9 cellular contexts compared by ENCODE assay signal in genomic region chr20:21101453-21102251, GRCh38. TPM values are rescaled to one million over a fixed set of nuclear protein-coding genes. Genes with fewer than 3 reads are reported as not detected.
DNase-seq lines count a peak whose midpoint lies in the region; ATAC-seq, FAIRE-seq and TF ChIP-seq lines count a peak whose summit lies in the region.
"Had no signal": no experiment of that assay in that cellular context is flagged by ENCODE, and none has a peak within 500 bp of the region (broad histone marks: within the 10 kb centered on the region; RNA-seq: fewer than 3 reads in every experiment).

No MANE protein-coding gene starts in this region.

- H3K4me1 ChIP-seq in muscle layer of colon (ENCODE audit: insufficient read depth, low read length) = peaks cover 28% of the 10 kb centered on the region

- ATAC-seq in GM19463 (IDR thresholded peaks at IDR 0.05; ENCODE audit: unreplicated experiment) = no peak

- in situ Hi-C loops in GM13976 (cut with MboI; ENCODE audit: low sequenced_read_pairs, unreplicated experiment) = loop anchor here (25.0 kb wide), 1 partner anchor 411 kb away; the partner anchor contains the start of gene NKX2-2
- in situ Hi-C loops in brain microvascular endothelial cell (cut with HindIII; ENCODE audit: low pct_ligation_motif_present, low sequenced_read_pairs) = no loop called here

- FAIRE-seq in HTR-8/SVneo (lab: Jason Lieb, UNC) = no peak

- H3K36me3 ChIP-seq in muscle layer of colon (ENCODE audit: insufficient read depth, low read length) (no peaks in the 10 kb centered on the region), brain microvascular endothelial cell (replicated peaks) (no peaks in the 10 kb centered on the region)

- H3K9ac ChIP-seq in muscle layer of colon (ENCODE audit: low read length) = no peak overlapping the region

- H3K4me3 ChIP-seq in dorsolateral prefrontal cortex (peak overlapping the region; percentile 29 to 76 (median 57)), muscle layer of colon (ENCODE audit: low read depth in 1 of 2, low read length in 2 of 2) (peak overlapping the region; percentile 22 to 26), brain microvascular endothelial cell (ENCODE audit: low read depth, low read length) (no peak overlapping the region)

- peaks cover 3 to 100% (median 88%) of the 10 kb centered on the region in 45 donors for H3K27me3 ChIP-seq in dorsolateral prefrontal cortex
- H3K27me3 ChIP-seq in muscle layer of colon (ENCODE audit: control insufficient read depth in 1 of 2, insufficient read depth in 2 of 2, low read length in 2 of 2) = peaks cover 74 to 100% of the 10 kb centered on the region in 2 donors
- H3K27me3 ChIP-seq in brain microvascular endothelial cell (replicated peaks) = peaks cover 89% of the 10 kb centered on the region

- peak overlapping the region in 54 of 59 donors; percentile 5 to 84 (median 70) for H3K27ac ChIP-seq in dorsolateral prefrontal cortex
- H3K27ac ChIP-seq in muscle layer of colon (ENCODE audit: low read depth, low read length) = no peak overlapping the region
- H3K27ac ChIP-seq in brain microvascular endothelial cell = no peak overlapping the region

- intact Hi-C loops in dorsolateral prefrontal cortex (cut with DNase I) = loop anchor here (2.0 to 10.0 kb wide), 4 partner anchors 23 to 406 kb away; no protein-coding TSS in a partner anchor

- H3K9me3 ChIP-seq in muscle layer of colon (ENCODE audit: low read length) = peaks cover 1% of the 10 kb centered on the region

- DNase-seq in GM13976 (ENCODE audit: low spot score) (peak; percentile 45), NCI-H748 (lab: John Stamatoyannopoulos, UW; ENCODE audit: unreplicated experiment) (peak; percentile 83), dorsolateral prefrontal cortex (peak in 1 of 10 donors; percentile 9), HTR-8/SVneo (ENCODE audit: insufficient read length, low spot score) (no peak), brain microvascular endothelial cell (no peak), epidermal melanocyte (ENCODE audit: insufficient read length, low spot score) (no peak)

- TF ChIP-seq CTCF in GM13976 (IDR thresholded peaks at IDR 0.05; ENCODE audit: borderline replicate concordance, control extremely low read depth, extremely low read depth, insufficient read depth, missing control alignments) (no peak), dorsolateral prefrontal cortex (IDR thresholded peaks at IDR 0.05 in 54 of 56, conservative IDR thresholded peaks at IDR 0.05 in 2 of 56; ENCODE audit: low read depth in 1 of 56, partially characterized antibody in 56 of 56) (peak in 2 of 56 donors; percentile 3 to 18), brain microvascular endothelial cell (IDR thresholded peaks at IDR 0.05; ENCODE audit: low read depth, low read length, missing control alignments) (no peak)

RNA-seq across cellular contexts. Expression of gene LINC00237, which starts 4.5 kb away (rescaled TPM):
- total RNA-seq in dorsolateral prefrontal cortex = 1 to 10 TPM in 72 of 120 experiments, under 1 TPM in 33, not detected in 15; 0.46 to 5.1 (median 1.4) TPM
- total RNA-seq: HT1080 had no signal

RNA-seq across cellular contexts. Expression of gene KIZ, which starts 24.2 kb away (rescaled TPM):
- 10 to 100 TPM; 29.8 to 75.5 (median 45.9) TPM for total RNA-seq in dorsolateral prefrontal cortex

Comparison
In these comparisons a context has a peak if more than half of its experiments do, and no peak if none do; other contexts are left out.
1. DNase-seq: peak in GM13976 (single experiment) and NCI-H748 (single experiment); none in HTR-8/SVneo (single experiment), brain microvascular endothelial cell (single experiment) and epidermal melanocyte (single experiment).
2. H3K27ac ChIP-seq: peak in dorsolateral prefrontal cortex (54 of 59); none in muscle layer of colon (single experiment) and brain microvascular endothelial cell (single experiment).